17 cellular contexts compared by ENCODE assay signal in the genomic region with DNA sequence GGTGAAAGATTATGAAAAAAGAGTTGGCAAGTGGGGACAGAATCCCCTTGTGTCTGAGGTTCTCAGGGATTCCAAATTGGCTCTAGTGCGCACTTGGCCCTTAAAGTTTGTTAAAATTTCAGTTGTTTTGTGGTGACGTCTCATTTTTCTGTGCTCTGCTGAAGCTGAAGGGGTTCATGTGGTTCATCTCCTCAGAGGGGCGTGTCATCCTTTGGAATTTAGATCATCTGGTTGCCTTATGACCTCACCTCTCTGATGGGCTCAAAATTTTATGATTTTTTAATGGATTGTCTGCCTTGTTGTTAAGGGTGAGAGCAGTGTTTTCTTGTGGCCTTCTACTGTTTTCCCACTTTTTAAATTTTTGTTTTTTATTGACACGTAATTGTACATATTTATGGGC. TPM values are rescaled to one million over a fixed set of nuclear protein-coding genes. Genes with fewer than 3 reads are reported as not detected.
DNase-seq lines count a peak whose midpoint lies in the region; ATAC-seq, FAIRE-seq and TF ChIP-seq lines count a peak whose summit lies in the region.
"Had no signal": no experiment of that assay in that cellular context is flagged by ENCODE, and none has a peak within 500 bp of the region (broad histone marks: within the 10 kb centered on the region; RNA-seq: fewer than 3 reads in every experiment).

No MANE protein-coding gene starts in this region.

- DNase-seq in EH (ENCODE audit: low read depth): peak; percentile 24
- DNase-seq in bronchial epithelial cell (ENCODE audit: low read depth): peak; percentile 7
- no peak for DNase-seq in stimulated activated naive B cell treated with anti-CD40 and anti-IgM and Interleukin-4, amounts not matched to agents 10 μg/mL and 1 μg/mL and 100 μg/mL, for 72 hours
- no peak for DNase-seq in NCI-H2171 (lab: John Stamatoyannopoulos, UW)
- DNase-seq in mesenteric fat pad (ENCODE audit: low spot score): no peak
- DNase-seq in right atrium auricular region (ENCODE audit: low spot score): no peak
- DNase-seq: CD8-positive, alpha-beta T cell; GDM1; H9; IMR-90; Kasumi-1; NCI-H1436 treated with DMSO at 0.1 percent for 48 hours; NCI-H2081; NCI-H524 had no signal

- peak overlapping the region; percentile 28 for H3K27ac Mint-ChIP-seq in stimulated activated naive B cell treated with anti-CD40 and anti-IgM and Interleukin-4, amounts not matched to agents 10 μg/mL and 1 μg/mL and 100 μg/mL, for 72 hours
- H3K27ac Mint-ChIP-seq: CD8-positive, alpha-beta T cell had no signal

- no peak overlapping the region for H3K4me3 Mint-ChIP-seq in stimulated activated naive B cell treated with anti-CD40 and anti-IgM and Interleukin-4, amounts not matched to agents 10 μg/mL and 1 μg/mL and 100 μg/mL, for 72 hours
- H3K4me3 Mint-ChIP-seq: CD8-positive, alpha-beta T cell; H9 had no signal

- CTCF ChIA-PET in HEK293 (lab: Yijun Ruan, JAX): interaction anchor here (0.9 to 2.0 kb wide), 4 partner anchors 9 to 542 kb away, joined by 3 to 8 read pairs (median 4); a partner anchor contains a TSS

- peaks cover 28 to 53% of the 10 kb centered on the region in 2 donors for H3K4me1 Mint-ChIP-seq in stimulated activated naive B cell treated with anti-CD40 and anti-IgM and Interleukin-4, amounts not matched to agents 10 μg/mL and 1 μg/mL and 100 μg/mL, for 72 hours

- H3K27ac ChIP-seq in HEK293 (ENCODE audit: extremely low read depth, low read depth, low read length) (no peak overlapping the region), right atrium auricular region (no peak overlapping the region)
- H3K27ac ChIP-seq: BLaER1 had no signal

- ATAC-seq in stimulated activated naive B cell treated with anti-CD40 and anti-IgM and Interleukin-4, amounts not matched to agents 10 μg/mL and 1 μg/mL and 100 μg/mL, for 72 hours (replicated peaks): no peak
- ATAC-seq: CD8-positive, alpha-beta T cell had no signal

- no peak for FAIRE-seq in bronchial epithelial cell (lab: Jason Lieb, UNC)

- H3K4me3 ChIP-seq in HEK293 (ENCODE audit: low read depth, low read length) (no peak overlapping the region), bronchial epithelial cell (ENCODE audit: low read depth, low read length) (no peak overlapping the region), right atrium auricular region (no peak overlapping the region)
- H3K4me3 ChIP-seq: BLaER1 had no signal

- H3K27me3 ChIP-seq in bronchial epithelial cell (ENCODE audit: control insufficient read depth, insufficient read depth, low read length) (no peaks in the 10 kb centered on the region), right atrium auricular region (no peaks in the 10 kb centered on the region)
- H3K27me3 ChIP-seq: BLaER1 had no signal

- H3K27me3 Mint-ChIP-seq in stimulated activated naive B cell treated with anti-CD40 and anti-IgM and Interleukin-4, amounts not matched to agents 10 μg/mL and 1 μg/mL and 100 μg/mL, for 72 hours: no peaks in the 10 kb centered on the region

- H3K9me3 Mint-ChIP-seq in stimulated activated naive B cell treated with anti-CD40 and anti-IgM and Interleukin-4, amounts not matched to agents 10 μg/mL and 1 μg/mL and 100 μg/mL, for 72 hours: no peaks in the 10 kb centered on the region
- H3K9me3 Mint-ChIP-seq: CD8-positive, alpha-beta T cell; H9 had no signal

- peaks cover 6 to 7% of the 10 kb centered on the region in 2 donors for H3K36me3 Mint-ChIP-seq in stimulated activated naive B cell treated with anti-CD40 and anti-IgM and Interleukin-4, amounts not matched to agents 10 μg/mL and 1 μg/mL and 100 μg/mL, for 72 hours

- no peaks in the 10 kb centered on the region for H3K9me3 ChIP-seq in HEK293 (ENCODE audit: control insufficient read depth, insufficient read depth, low read depth, low read length)
- no peaks in the 10 kb centered on the region for H3K9me3 ChIP-seq in right atrium auricular region
- H3K9me3 ChIP-seq: BLaER1 had no signal

- H3K4me1 ChIP-seq in HEK293 (ENCODE audit: control insufficient read depth, insufficient read depth, low read length) (peaks cover 11% of the 10 kb centered on the region; the same call in 1 of the 2 replicates), right atrium auricular region (no peaks in the 10 kb centered on the region)
- H3K4me1 ChIP-seq: BLaER1 had no signal

- H3K36me3 ChIP-seq in HEK293 (ENCODE audit: control insufficient read depth in 2 of 2, insufficient read depth in 1 of 2, low read length in 2 of 2): no peaks in the 10 kb centered on the region; a peak in 1 of 3 replicates
- no peaks in the 10 kb centered on the region for H3K36me3 ChIP-seq in bronchial epithelial cell (ENCODE audit: control insufficient read depth, insufficient read depth, low read length)
- no peaks in the 10 kb centered on the region for H3K36me3 ChIP-seq in right atrium auricular region
- H3K36me3 ChIP-seq: BLaER1 had no signal

- TF ChIP-seq CTCF in HEK293 (tag by site-specific recombination; IDR thresholded peaks at IDR 0.05) (no peak), bronchial epithelial cell (IDR thresholded peaks at IDR 0.05; ENCODE audit: insufficient read depth, low read length, severe bottlenecking) (no peak), right atrium auricular region (IDR thresholded peaks at IDR 0.05) (no peak)

- POLR2A ChIA-PET in HEK293 (lab: Yijun Ruan, JAX): interaction anchor here (1.2 kb wide), 1 partner anchor 20 kb away, joined by 9 read pairs; a partner anchor contains a TSS

TF ChIP-seq in HEK293, 187 proteins besides CTCF, POLR2A, EP300 and RAD21 (continues in another document):
- TF ChIP-seq, protein P1, sequence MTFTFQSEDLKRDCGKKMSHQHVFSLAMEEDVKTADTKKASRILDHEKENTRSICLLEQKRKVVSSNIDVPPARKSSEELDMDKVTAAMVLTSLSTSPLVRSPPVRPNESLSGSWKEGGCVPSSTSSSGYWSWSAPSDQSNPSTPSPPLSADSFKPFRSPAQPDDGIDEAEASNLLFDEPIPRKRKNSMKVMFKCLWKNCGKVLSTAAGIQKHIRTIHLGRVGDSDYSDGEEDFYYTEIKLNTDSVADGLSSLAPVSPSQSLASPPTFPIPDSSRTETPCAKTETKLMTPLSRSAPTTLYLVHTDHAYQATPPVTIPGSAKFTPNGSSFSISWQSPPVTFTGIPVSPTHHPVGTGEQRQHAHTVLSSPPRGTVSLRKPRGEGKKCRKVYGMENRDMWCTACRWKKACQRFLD (tag by site-specific recombination; IDR thresholded peaks at IDR 0.05): no peak
- TF ChIP-seq ZNF404 (tag by site-specific recombination; IDR thresholded peaks at IDR 0.05) (no peak), SCRT2 (tag by site-specific recombination; IDR thresholded peaks at IDR 0.05) (no peak)
- TF ChIP-seq, protein P2, sequence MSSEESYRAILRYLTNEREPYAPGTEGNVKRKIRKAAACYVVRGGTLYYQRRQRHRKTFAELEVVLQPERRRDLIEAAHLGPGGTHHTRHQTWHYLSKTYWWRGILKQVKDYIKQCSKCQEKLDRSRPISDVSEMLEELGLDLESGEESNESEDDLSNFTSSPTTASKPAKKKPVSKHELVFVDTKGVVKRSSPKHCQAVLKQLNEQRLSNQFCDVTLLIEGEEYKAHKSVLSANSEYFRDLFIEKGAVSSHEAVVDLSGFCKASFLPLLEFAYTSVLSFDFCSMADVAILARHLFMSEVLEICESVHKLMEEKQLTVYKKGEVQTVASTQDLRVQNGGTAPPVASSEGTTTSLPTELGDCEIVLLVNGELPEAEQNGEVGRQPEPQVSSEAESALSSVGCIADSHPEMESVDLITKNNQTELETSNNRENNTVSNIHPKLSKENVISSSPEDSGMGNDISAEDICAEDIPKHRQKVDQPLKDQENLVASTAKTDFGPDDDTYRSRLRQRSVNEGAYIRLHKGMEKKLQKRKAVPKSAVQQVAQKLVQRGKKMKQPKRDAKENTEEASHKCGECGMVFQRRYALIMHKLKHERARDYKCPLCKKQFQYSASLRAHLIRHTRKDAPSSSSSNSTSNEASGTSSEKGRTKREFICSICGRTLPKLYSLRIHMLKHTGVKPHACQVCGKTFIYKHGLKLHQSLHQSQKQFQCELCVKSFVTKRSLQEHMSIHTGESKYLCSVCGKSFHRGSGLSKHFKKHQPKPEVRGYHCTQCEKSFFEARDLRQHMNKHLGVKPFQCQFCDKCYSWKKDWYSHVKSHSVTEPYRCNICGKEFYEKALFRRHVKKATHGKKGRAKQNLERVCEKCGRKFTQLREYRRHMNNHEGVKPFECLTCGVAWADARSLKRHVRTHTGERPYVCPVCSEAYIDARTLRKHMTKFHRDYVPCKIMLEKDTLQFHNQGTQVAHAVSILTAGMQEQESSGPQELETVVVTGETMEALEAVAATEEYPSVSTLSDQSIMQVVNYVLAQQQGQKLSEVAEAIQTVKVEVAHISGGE (tag by site-specific recombination; conservative IDR thresholded peaks at IDR 0.05; ENCODE audit: low read depth): no peak
- TF ChIP-seq, protein P3, sequence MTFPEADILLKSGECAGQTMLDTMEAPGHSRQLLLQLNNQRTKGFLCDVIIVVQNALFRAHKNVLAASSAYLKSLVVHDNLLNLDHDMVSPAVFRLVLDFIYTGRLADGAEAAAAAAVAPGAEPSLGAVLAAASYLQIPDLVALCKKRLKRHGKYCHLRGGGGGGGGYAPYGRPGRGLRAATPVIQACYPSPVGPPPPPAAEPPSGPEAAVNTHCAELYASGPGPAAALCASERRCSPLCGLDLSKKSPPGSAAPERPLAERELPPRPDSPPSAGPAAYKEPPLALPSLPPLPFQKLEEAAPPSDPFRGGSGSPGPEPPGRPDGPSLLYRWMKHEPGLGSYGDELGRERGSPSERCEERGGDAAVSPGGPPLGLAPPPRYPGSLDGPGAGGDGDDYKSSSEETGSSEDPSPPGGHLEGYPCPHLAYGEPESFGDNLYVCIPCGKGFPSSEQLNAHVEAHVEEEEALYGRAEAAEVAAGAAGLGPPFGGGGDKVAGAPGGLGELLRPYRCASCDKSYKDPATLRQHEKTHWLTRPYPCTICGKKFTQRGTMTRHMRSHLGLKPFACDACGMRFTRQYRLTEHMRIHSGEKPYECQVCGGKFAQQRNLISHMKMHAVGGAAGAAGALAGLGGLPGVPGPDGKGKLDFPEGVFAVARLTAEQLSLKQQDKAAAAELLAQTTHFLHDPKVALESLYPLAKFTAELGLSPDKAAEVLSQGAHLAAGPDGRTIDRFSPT (tag by site-specific recombination; IDR thresholded peaks at IDR 0.05): no peak
- TF ChIP-seq, protein P4, sequence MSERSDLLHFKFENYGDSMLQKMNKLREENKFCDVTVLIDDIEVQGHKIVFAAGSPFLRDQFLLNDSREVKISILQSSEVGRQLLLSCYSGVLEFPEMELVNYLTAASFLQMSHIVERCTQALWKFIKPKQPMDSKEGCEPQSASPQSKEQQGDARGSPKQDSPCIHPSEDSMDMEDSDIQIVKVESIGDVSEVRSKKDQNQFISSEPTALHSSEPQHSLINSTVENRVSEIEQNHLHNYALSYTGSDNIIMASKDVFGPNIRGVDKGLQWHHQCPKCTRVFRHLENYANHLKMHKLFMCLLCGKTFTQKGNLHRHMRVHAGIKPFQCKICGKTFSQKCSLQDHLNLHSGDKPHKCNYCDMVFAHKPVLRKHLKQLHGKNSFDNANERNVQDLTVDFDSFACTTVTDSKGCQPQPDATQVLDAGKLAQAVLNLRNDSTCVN (tag by site-specific recombination; optimal IDR thresholded peaks at IDR 0.05): no peak

RNA-seq across cellular contexts. Expression of a gene that starts 20.3 kb away (rescaled TPM):
- total RNA-seq in bronchial epithelial cell (4.7 and 5.4 TPM in 2 replicates), mesenteric fat pad (24.6 TPM), right atrium auricular region (1 to 10 TPM; 3.3 to 3.9 TPM)

RNA-seq across cellular contexts. Expression of a gene that starts 26.6 kb away (rescaled TPM):
- total RNA-seq in bronchial epithelial cell (not detected in 2 replicates), mesenteric fat pad (not detected), right atrium auricular region (not detected)
- total RNA-seq: CD8-positive, alpha-beta T cell; HT1080; IMR-90 had no signal

Comparison
In these comparisons a context has a peak if more than half of its experiments do, and no peak if none do; other contexts are left out.
1. DNase-seq: peak in EH (single experiment) and bronchial epithelial cell (single experiment); none in stimulated activated naive B cell treated with anti-CD40 and anti-IgM and Interleukin-4, amounts not matched to agents 10 μg/mL and 1 μg/mL and 100 μg/mL, for 72 hours (single experiment), NCI-H2171 (single experiment), mesenteric fat pad (single experiment) and right atrium auricular region (single experiment).